Comparison of ENCODE assay signal across 33 cellular contexts in the genomic region with DNA sequence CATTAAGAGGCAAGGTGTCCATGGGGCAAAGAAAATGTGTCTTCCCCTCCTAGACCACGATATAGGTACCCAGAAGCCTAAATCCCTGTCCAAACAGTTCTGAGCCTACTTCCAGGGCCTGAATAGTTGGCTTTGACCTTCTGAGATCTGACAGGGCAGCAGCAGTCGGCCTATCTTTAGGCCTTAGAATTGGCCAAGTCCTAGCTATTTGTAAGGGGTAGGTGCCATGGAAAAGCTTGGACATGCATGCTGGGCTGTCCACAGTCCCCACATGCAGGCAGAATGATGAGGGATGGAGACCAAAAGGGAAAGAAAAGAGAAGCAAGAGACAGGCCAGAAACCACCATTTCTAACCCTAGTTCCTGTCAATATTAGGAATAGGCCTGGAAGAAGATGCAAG.
"Had no signal": no experiment of that assay in that cellular context is flagged by ENCODE, and none has a peak within 500 bp of the region (broad histone marks: within the 10 kb centered on the region; RNA-seq: fewer than 3 reads in every experiment).

No MANE protein-coding gene starts in this region.

- DNase-seq: activated B cell treated with CpG ODN at 0.5 μM for 24 hours; activated CD4-positive, alpha-beta memory T cell treated with anti-CD3 and anti-CD28 coated beads for 36 hours; activated CD4-positive, alpha-beta T cell treated with anti-CD3 and anti-CD28 coated beads for 4 hours; activated CD4-positive, alpha-beta T cell treated with anti-CD3 and anti-CD28 coated beads, Interleukin-2, amount 10 ng/mL, durations not matched to agents 24 days and 14 days; activated CD4-positive, alpha-beta T cell treated with anti-CD3 and anti-CD28 coated beads, Interleukin-2, amount 50 U/mL, for 1 hour; activated CD4-positive, alpha-beta T cell treated with anti-CD3 and anti-CD28 coated beads, Interleukin-2, amount 50 U/mL, for 4 hours; activated CD4-positive, CD25-positive, alpha-beta regulatory T cell treated with anti-CD3 and anti-CD28 coated beads, Interleukin-2, amount 50 U/mL, for 72 hours; activated CD8-positive, alpha-beta memory T cell treated with anti-CD3 and anti-CD28 coated beads, Interleukin-2, amount 50 U/mL, for 4 hours; activated CD8-positive, alpha-beta T cell treated with anti-CD3 and anti-CD28 coated beads for 36 hours; activated effector memory CD4-positive, alpha-beta T cell treated with anti-CD3 and anti-CD28 coated beads, Interleukin-2, amount 50 U/mL, for 16 hours; activated gamma-delta T cell treated with Interleukin-2 at 50 U/mL for 16 hours; activated naive CD4-positive, alpha-beta T cell; activated naive CD4-positive, alpha-beta T cell treated with anti-CD3 and anti-CD28 coated beads for 36 hours; activated naive CD4-positive, alpha-beta T cell treated with anti-CD3 and anti-CD28 coated beads, Interleukin-2, amount 50 U/mL, for 16 hours; activated naive CD8-positive, alpha-beta T cell treated with anti-CD3 and anti-CD28 coated beads for 36 hours; activated T-cell treated with anti-CD3 and anti-CD28 coated beads for 4 hours; activated T-cell treated with anti-CD3 and anti-CD28 coated beads, Interleukin-2, amount 50 U/mL, for 1 hour; activated T-cell treated with anti-CD3 and anti-CD28 coated beads, Interleukin-2, amount 50 U/mL, for 4 hours; activated T-cell treated with anti-CD3 and anti-CD28 coated beads, Interleukin-2, amount 50 U/mL, for 72 hours; adrenal gland; amniotic stem cell; aorta; body of pancreas; brain microvascular endothelial cell; caudate nucleus; cerebellar nuclear complex; T-helper 1 cell; T-helper 2 cell; T-helper 9 cell had no signal

- H3K36me3 ChIP-seq: adrenal gland, brain microvascular endothelial cell, breast epithelium had no signal

- ATAC-seq: activated CD8-positive, alpha-beta T cell treated with anti-CD3 and anti-CD28 coated beads for 36 hours; activated naive CD4-positive, alpha-beta T cell treated with anti-CD3 and anti-CD28 coated beads, Interleukin-2, amount 50 U/mL, for 72 hours; activated T-cell treated with anti-CD3 and anti-CD28 coated beads, Interleukin-2, amount 50 U/mL, for 4 hours; activated T-cell treated with anti-CD3 and anti-CD28 coated beads, Interleukin-2, amount 50 U/mL, for 72 hours; activated T-helper 17 cell treated with anti-CD3 and anti-CD28 coated beads, Interleukin-2, amount 50 U/mL, for 72 hours; body of pancreas had no signal

- H3K27ac ChIP-seq: adrenal gland, body of pancreas, brain microvascular endothelial cell, breast epithelium, VCaP had no signal

- H3K27me3 ChIP-seq: adrenal gland, body of pancreas, brain microvascular endothelial cell, breast epithelium had no signal

- H3K4me3 ChIP-seq: adrenal gland, body of pancreas, breast epithelium had no signal

- H3K4me1 ChIP-seq: adrenal gland, body of pancreas, breast epithelium had no signal
